Comparison of ENCODE assay signal across 25 cellular contexts in genomic region chr10:122050811-122051210, GRCh38.
DNase-seq lines count a peak whose midpoint lies in the region; ATAC-seq and TF ChIP-seq lines count a peak whose summit lies in the region.
"Had no signal": no experiment of that assay in that cellular context is flagged by ENCODE, and none has a peak within 500 bp of the region (broad histone marks: within the 10 kb centered on the region; RNA-seq: fewer than 3 reads in every experiment).

No MANE protein-coding gene starts in this region.

- no peak overlapping the region for H2AK5ac ChIP-seq in trophoblast cell (ENCODE audit: low read length)

- H3K79me2 ChIP-seq in PC-3 (ENCODE audit: low read length), result no peaks in the 10 kb centered on the region
- H3K79me2 ChIP-seq in trophoblast cell (ENCODE audit: control insufficient read depth, insufficient read depth, low read length, poor library complexity), result no peaks in the 10 kb centered on the region
- H3K79me2 ChIP-seq: parathyroid adenoma had no signal

- H3K27me3 Mint-ChIP-seq in Caco-2 (ENCODE audit: insufficient read depth, unreplicated experiment), result no peaks in the 10 kb centered on the region
- H3K27me3 Mint-ChIP-seq in activated naive CD8-positive, alpha-beta T cell treated with anti-CD3 and anti-CD28 coated beads for 36 hours, result peaks cover 9% of the 10 kb centered on the region
- H3K27me3 Mint-ChIP-seq: brain had no signal

- H3K18ac ChIP-seq in trophoblast cell (ENCODE audit: low read length), result no peak overlapping the region

- BruUV-seq in PC-3 (replicated peaks; lab: Mats Ljungman, UMichigan) (no TSS peak), Caco-2 (replicated peaks; lab: Mats Ljungman, UMichigan) (no TSS peak)

- TF ChIP-seq CTCF in PC-3 (conservative IDR thresholded peaks at IDR 0.05; ENCODE audit: low read depth, low read length) (no peak), adrenal gland (IDR thresholded peaks at IDR 0.05) (no peak), thyroid gland (IDR thresholded peaks at IDR 0.05) (no peak), Caco-2 (IDR thresholded peaks at IDR 0.05; ENCODE audit: insufficient read depth in 1 of 2, low read depth in 1 of 2, low read length in 1 of 2, severe bottlenecking in 1 of 2, unreplicated experiment in 1 of 2) (no peak)

- peaks cover 34% of the 10 kb centered on the region for H3K4me1 ChIP-seq in PC-3 (ENCODE audit: insufficient read depth, low read length)
- H3K4me1 ChIP-seq in adrenal gland (replicated peaks in 1 of 2), result peaks cover 3 to 22% of the 10 kb centered on the region in 2 donors
- H3K4me1 ChIP-seq in trophoblast cell (ENCODE audit: control insufficient read depth in 1 of 2, insufficient read depth in 2 of 2, low read length in 2 of 2), result no peaks in the 10 kb centered on the region
- H3K4me1 ChIP-seq in thyroid gland, result peaks cover 9 to 25% of the 10 kb centered on the region in 2 donors
- H3K4me1 ChIP-seq in Caco-2, result peaks cover 23% of the 10 kb centered on the region

- no peak overlapping the region for H3K4me3 Mint-ChIP-seq in Caco-2 (ENCODE audit: unreplicated experiment)
- no peak overlapping the region for H3K4me3 Mint-ChIP-seq in activated naive CD8-positive, alpha-beta T cell treated with anti-CD3 and anti-CD28 coated beads for 36 hours
- H3K4me3 Mint-ChIP-seq: activated CD4-positive, alpha-beta T cell treated with anti-CD3 and anti-CD28 coated beads for 36 hours; brain; CD8-positive, alpha-beta T cell; HFFc6; mesothelial cell of epicardium; nephron had no signal

- no peaks in the 10 kb centered on the region for H3K9me3 Mint-ChIP-seq in Caco-2 (ENCODE audit: unreplicated experiment)
- peaks cover 2% of the 10 kb centered on the region for H3K9me3 Mint-ChIP-seq in activated naive CD8-positive, alpha-beta T cell treated with anti-CD3 and anti-CD28 coated beads for 36 hours
- H3K9me3 Mint-ChIP-seq: CD8-positive, alpha-beta T cell; HFFc6; nephron had no signal

- no peaks in the 10 kb centered on the region for H4K20me1 ChIP-seq in PC-3 (ENCODE audit: low read length)

- no peak overlapping the region for H2AFZ ChIP-seq in PC-3 (ENCODE audit: low read length)
- peak overlapping the region; percentile 3 for H2AFZ ChIP-seq in trophoblast cell (ENCODE audit: insufficient read depth, low read length, poor library complexity)
- H2AFZ ChIP-seq: GM23248, parathyroid adenoma, PC-9 had no signal

- H3K27me3 ChIP-seq in PC-3 (ENCODE audit: low read length) (no peaks in the 10 kb centered on the region), adrenal gland (no peaks in the 10 kb centered on the region), trophoblast cell (ENCODE audit: insufficient read depth, low read length) (no peaks in the 10 kb centered on the region), thyroid gland (no peaks in the 10 kb centered on the region), Caco-2 (replicated peaks; ENCODE audit: control insufficient read depth, insufficient read depth, low read length) (no peaks in the 10 kb centered on the region)
- H3K27me3 ChIP-seq: foreskin keratinocyte had no signal

- no peak overlapping the region for H4K12ac ChIP-seq in trophoblast cell (ENCODE audit: low read depth, low read length)

- POLR2A ChIA-PET in PC-3 (lab: Charles Lee; ENCODE audit: unreplicated experiment) (no interaction called here), Caco-2 (lab: Charles Lee) (no interaction called here)

- H3K4me2 ChIP-seq in PC-3 (ENCODE audit: low read length), result no peak overlapping the region
- no peak overlapping the region for H3K4me2 ChIP-seq in trophoblast cell (ENCODE audit: low read length)
- H3K4me2 ChIP-seq: PC-9 had no signal

- no peak overlapping the region for H3K23ac ChIP-seq in trophoblast cell (ENCODE audit: low read length)

- no peak overlapping the region for H2BK12ac ChIP-seq in trophoblast cell (ENCODE audit: low read length)

- CTCF ChIA-PET in PC-3 (lab: Charles Lee) (no interaction called here), Caco-2 (lab: Charles Lee) (no interaction called here)

- H3K4me1 Mint-ChIP-seq in Caco-2 (ENCODE audit: low read depth, unreplicated experiment), result peaks cover 8% of the 10 kb centered on the region
- no peaks in the 10 kb centered on the region for H3K4me1 Mint-ChIP-seq in activated naive CD8-positive, alpha-beta T cell treated with anti-CD3 and anti-CD28 coated beads for 36 hours
- H3K4me1 Mint-ChIP-seq: activated CD4-positive, alpha-beta T cell treated with anti-CD3 and anti-CD28 coated beads for 36 hours had no signal

- H3K36me3 ChIP-seq in PC-3 (ENCODE audit: low read depth, low read length) (no peaks in the 10 kb centered on the region), adrenal gland (replicated peaks in 1 of 2) (no peaks in the 10 kb centered on the region), trophoblast cell (ENCODE audit: control insufficient read depth in 1 of 2, insufficient read depth in 2 of 2, low read length in 2 of 2) (no peaks in the 10 kb centered on the region), thyroid gland (no peaks in the 10 kb centered on the region), Caco-2 (ENCODE audit: control insufficient read depth, insufficient read depth, low read length) (no peaks in the 10 kb centered on the region)

- no peak overlapping the region for H3K14ac ChIP-seq in trophoblast cell (ENCODE audit: low read length)

- no peak overlapping the region for H3K4me3 ChIP-seq in PC-3 (ENCODE audit: low read length)
- H3K4me3 ChIP-seq in adrenal gland, result no peak overlapping the region
- H3K4me3 ChIP-seq in trophoblast cell (ENCODE audit: low read depth, low read length), result no peak overlapping the region
- H3K4me3 ChIP-seq in thyroid gland (replicated peaks in 1 of 3), result no peak overlapping the region
- H3K4me3 ChIP-seq in Caco-2 (ENCODE audit: low read depth, low read length), result no peak overlapping the region
- H3K4me3 ChIP-seq: GM23248, PC-9 had no signal

- peaks cover 39% of the 10 kb centered on the region for H3K36me3 Mint-ChIP-seq in Caco-2 (ENCODE audit: insufficient read depth, unreplicated experiment)
- H3K36me3 Mint-ChIP-seq in activated naive CD8-positive, alpha-beta T cell treated with anti-CD3 and anti-CD28 coated beads for 36 hours, result no peaks in the 10 kb centered on the region
- H3K36me3 Mint-ChIP-seq: brain; CD8-positive, alpha-beta T cell; mesothelial cell of epicardium had no signal

- no peak overlapping the region for H2BK120ac ChIP-seq in trophoblast cell (ENCODE audit: insufficient read depth, low read length, poor library complexity)

- H3K27ac ChIP-seq in PC-3 (ENCODE audit: low read length) (peak overlapping the region; percentile 92; the same call in 1 of the 2 replicates), adrenal gland (peak overlapping the region in 3 of 5 donors; percentile 69 to 89 (median 79)), trophoblast cell (ENCODE audit: low read depth, low read length) (no peak overlapping the region), thyroid gland (peak overlapping the region; percentile 59 to 94 (median 75))
- H3K27ac ChIP-seq: foreskin keratinocyte, parathyroid adenoma, PC-9 had no signal

- 90 to 97% (median 93%) methylated on average over 8 to 9 of the region's 9 CpGs for whole genome bisulfite sequencing in adrenal gland, 4 donors
- WGBS in trophoblast cell (ENCODE audit: extremely low coverage, insufficient coverage, insufficient read length), result no CpG with 5 or more reads among the region's 9 CpGs
- 91 to 95% methylated on average over 9 of the region's 9 CpGs for WGBS in thyroid gland, 2 donors

- no peaks in the 10 kb centered on the region for H3K9me2 ChIP-seq in PC-3 (replicated peaks; ENCODE audit: low read length)

- no peak overlapping the region for H3K9ac ChIP-seq in PC-3 (ENCODE audit: low read length)
- no peak overlapping the region for H3K9ac ChIP-seq in trophoblast cell (ENCODE audit: low read length)
- H3K9ac ChIP-seq: parathyroid adenoma had no signal

- no peak overlapping the region for H3K27ac Mint-ChIP-seq in Caco-2 (ENCODE audit: unreplicated experiment)
- no peak overlapping the region for H3K27ac Mint-ChIP-seq in activated naive CD8-positive, alpha-beta T cell treated with anti-CD3 and anti-CD28 coated beads for 36 hours
- H3K27ac Mint-ChIP-seq: activated CD4-positive, alpha-beta T cell treated with anti-CD3 and anti-CD28 coated beads for 36 hours; CD8-positive, alpha-beta T cell; HFFc6; mesothelial cell of epicardium; nephron had no signal

- intact Hi-C loops in PC-3 (cut with micrococcal nuclease), result loop anchor here (5.0 kb wide), 1 partner anchor 79 kb away; no protein-coding TSS in a partner anchor
- intact Hi-C loops in adrenal gland (cut with DNase I), result loop anchor here in 1 of 2 donors (10.0 kb wide), 1 partner anchor 54 kb away; no protein-coding TSS in a partner anchor
- intact Hi-C loops in thyroid gland (cut with DNase I), result loop anchor here (5.0 to 10.0 kb wide), 2 partner anchors 64 to 124 kb away; partner anchors contain the start of gene ATE1
- intact Hi-C loops in Caco-2 (cut with micrococcal nuclease; ENCODE audit: unreplicated experiment), result loop anchor here (2.0 to 5.0 kb wide), 2 partner anchors 56 to 124 kb away; partner anchors contain the start of gene ATE1

- TF ChIP-seq POLR2A in adrenal gland (IDR thresholded peaks at IDR 0.05), result no peak
- TF ChIP-seq POLR2A in thyroid gland (IDR thresholded peaks at IDR 0.05), result no peak

- H4K8ac ChIP-seq in trophoblast cell (ENCODE audit: low read depth, low read length), result no peak overlapping the region

- no peak for ATAC-seq in PC-3
- ATAC-seq: activated CD4-positive, alpha-beta T cell treated with anti-CD3 and anti-CD28 coated beads for 36 hours; CD8-positive, alpha-beta T cell had no signal

- H3K9me3 ChIP-seq in PC-3 (ENCODE audit: low read length), result no peaks in the 10 kb centered on the region
- no peaks in the 10 kb centered on the region for H3K9me3 ChIP-seq in adrenal gland (replicated peaks in 1 of 3)
- H3K9me3 ChIP-seq in trophoblast cell (ENCODE audit: insufficient read depth, low read depth, low read length), result no peaks in the 10 kb centered on the region
- H3K9me3 ChIP-seq in thyroid gland, result no peaks in the 10 kb centered on the region
- no peaks in the 10 kb centered on the region; the same call in 1 of the 2 replicates for H3K9me3 ChIP-seq in Caco-2

- no peak overlapping the region for H2BK5ac ChIP-seq in trophoblast cell (ENCODE audit: low read depth, low read length, poor library complexity)

- no peaks in the 10 kb centered on the region for H3K79me1 ChIP-seq in trophoblast cell (ENCODE audit: low read length)

- H3F3A ChIP-seq in PC-3 (ENCODE audit: low read length, unreplicated experiment), result no peaks in the 10 kb centered on the region

- H3K4ac ChIP-seq in trophoblast cell (ENCODE audit: low read depth, low read length), result no peak overlapping the region

- no peak overlapping the region for H4K91ac ChIP-seq in trophoblast cell (ENCODE audit: low read depth, low read length)

- no peak for DNase-seq in PC-3
- no peak for DNase-seq in adrenal gland
- no peak for DNase-seq in trophoblast cell
- DNase-seq in thyroid gland, result peak in 1 of 2 donors; percentile 16
- DNase-seq in Caco-2, result no peak
- no peak for DNase-seq in DMS153 (lab: John Stamatoyannopoulos, UW)
- no peak for DNase-seq in activated naive CD8-positive, alpha-beta T cell treated with anti-CD3 and anti-CD28 coated beads for 36 hours
- DNase-seq: activated CD4-positive, alpha-beta T cell treated with anti-CD3 and anti-CD28 coated beads for 36 hours; activated CD8-positive, alpha-beta memory T cell treated with anti-CD3 and anti-CD28 coated beads for 24 hours; activated gamma-delta T cell treated with Interleukin-2 at 50 U/mL for 16 hours; activated T-cell treated with anti-CD3 and anti-CD28 coated beads, Interleukin-2, amount 50 U/mL, for 1 hour; CD8-positive, alpha-beta T cell; effector CD8-positive, alpha-beta T cell; erythroblast; HFFc6; left ventricle myocardium superior; NCI-H2081 treated with DMSO at 0.1 percent for 48 hours; stimulated activated CD4-positive, alpha-beta T cell treated with anti-CD3 and anti-CD28 coated beads, Interleukin-1b, Interleukin-23, amount 100 ng/mL, for 48 hours had no signal
